ENCODE assay signal across 1 cellular context in genomic region chrX:47186096-47186740, GRCh38.
TF ChIP-seq lines count a peak whose summit lies in the region.

No MANE protein-coding gene starts in this region.

TF ChIP-seq in HepG2, 621 proteins besides CTCF, POLR2A, EP300 and RAD21:
- peak; percentile 26 for TF ChIP-seq AGO2 (optimal IDR thresholded peaks at IDR 0.05; ENCODE audit: low read depth, low read length)
- TF ChIP-seq ELF3 (CRISPR knock-in tag; IDR thresholded peaks at IDR 0.05): no peak
